Comparison of ENCODE assay signal across 1 cellular context in genomic region chr19:37691881-37692504, GRCh38.
TF ChIP-seq lines count a peak whose summit lies in the region.

No MANE protein-coding gene starts in this region.

TF ChIP-seq in K562, 482 proteins besides CTCF, POLR2A, EP300 and RAD21 (continued from another document and continues in another):
- peak; percentile 55 to 65 for TF ChIP-seq E2F6 (IDR thresholded peaks at IDR 0.05; ENCODE audit: borderline replicate concordance in 1 of 2, extremely low read depth in 1 of 2, insufficient read depth in 1 of 2, insufficient read length in 1 of 2, low read depth in 1 of 2, low read length in 1 of 2, poor library complexity in 1 of 2, severe bottlenecking in 1 of 2)
- TF ChIP-seq NR0B1 (IDR thresholded peaks at IDR 0.05; ENCODE audit: partially characterized antibody), result no peak
- TF ChIP-seq ZNF699 (CRISPR knock-in tag; IDR thresholded peaks at IDR 0.05; ENCODE audit: insufficient replicate concordance), result no peak
- peak; percentile 17; the same call in 1 of the 2 replicates for TF ChIP-seq EP400 (IDR thresholded peaks at IDR 0.05)
- peak; percentile 92 for TF ChIP-seq GMEB1 (CRISPR knock-in tag; IDR thresholded peaks at IDR 0.05)
- TF ChIP-seq MNT (conservative IDR thresholded peaks at IDR 0.05), result peak in 1 of 2 experiments; percentile 43; a peak in 1 of 4 replicates
- TF ChIP-seq ATF1 (CRISPR knock-in tag; IDR thresholded peaks at IDR 0.05), result no peak
- peak; percentile 88 for TF ChIP-seq ATF1 (tag; IDR thresholded peaks at IDR 0.05)
- peak; percentile 69; the same call in 1 of the 2 replicates for TF ChIP-seq MTA3 (IDR thresholded peaks at IDR 0.05; ENCODE audit: borderline replicate concordance)
- TF ChIP-seq PHF20 (IDR thresholded peaks at IDR 0.05; ENCODE audit: partially characterized antibody), result no peak
- TF ChIP-seq DMBX1 (CRISPR knock-in tag; IDR thresholded peaks at IDR 0.05; ENCODE audit: borderline replicate concordance), result peak; percentile 55; the same call in 1 of the 2 replicates
- peak; percentile 71 to 78 for TF ChIP-seq NRF1 (conservative IDR thresholded peaks at IDR 0.05 in 1 of 2, IDR thresholded peaks at IDR 0.05 in 1 of 2)
- no peak for TF ChIP-seq NFYB (IDR thresholded peaks at IDR 0.05; ENCODE audit: extremely low read depth, insufficient read length)
- TF ChIP-seq HCFC1 (IDR thresholded peaks at IDR 0.05; ENCODE audit: low read depth, low read length), result peak; percentile 68
- peak in 1 of 3 experiments; percentile 28 for TF ChIP-seq YY1 (IDR thresholded peaks at IDR 0.05; ENCODE audit: borderline replicate concordance in 1 of 3, control insufficient read depth in 1 of 3, extremely low read depth in 1 of 3, insufficient read depth in 3 of 3, insufficient read length in 1 of 3, insufficient replicate concordance in 2 of 3, low read depth in 1 of 3, low read length in 2 of 3)
- no peak for TF ChIP-seq RAD51 (IDR thresholded peaks at IDR 0.05; ENCODE audit: borderline replicate concordance, low read depth)
- peak; percentile 54; the same call in 1 of the 2 replicates for TF ChIP-seq ZBTB2 (IDR thresholded peaks at IDR 0.05)
- peak; percentile 23; the same call in 1 of the 2 replicates for TF ChIP-seq ZNF589 (CRISPR knock-in tag; IDR thresholded peaks at IDR 0.05; ENCODE audit: low read depth)
- peak; percentile 90 for TF ChIP-seq CXXC5 (CRISPR knock-in tag; IDR thresholded peaks at IDR 0.05)
- TF ChIP-seq CREB1 (IDR thresholded peaks at IDR 0.05), result peak; percentile 47
- no peak for TF ChIP-seq CREB1 (CRISPR knock-in tag; IDR thresholded peaks at IDR 0.05)
- TF ChIP-seq MGA (IDR thresholded peaks at IDR 0.05), result peak; percentile 78
- TF ChIP-seq PHF21A (IDR thresholded peaks at IDR 0.05; ENCODE audit: borderline replicate concordance, low read depth), result no peak
- peak; percentile 56; the same call in 1 of the 2 replicates for TF ChIP-seq CREB3L1 (IDR thresholded peaks at IDR 0.05; ENCODE audit: borderline replicate concordance, low read depth)
- TF ChIP-seq MAZ (CRISPR knock-in tag; conservative IDR thresholded peaks at IDR 0.05 in 1 of 2, IDR thresholded peaks at IDR 0.05 in 1 of 2), result peak in 1 of 2 experiments; percentile 65; a peak in 2 of 4 replicates
- peak; percentile 50; the same call in 1 of the 2 replicates for TF ChIP-seq ZNF395 (CRISPR knock-in tag; IDR thresholded peaks at IDR 0.05)
- TF ChIP-seq KLF1 (tag; IDR thresholded peaks at IDR 0.05), result 0 out of 2 replicates have a peak, but pooled peaks have one; percentile 31
- peak; percentile 49; the same call in 1 of the 2 replicates for TF ChIP-seq POLR2H (tag; IDR thresholded peaks at IDR 0.05; ENCODE audit: low read depth)
- TF ChIP-seq GTF2F1 (IDR thresholded peaks at IDR 0.05; ENCODE audit: low read depth, low read length), result no peak
